ENCODE assay signal across 8 cellular contexts in genomic region chr2:166057363-166058169, GRCh38.
DNase-seq lines count a peak whose midpoint lies in the region; ATAC-seq and TF ChIP-seq lines count a peak whose summit lies in the region.

No MANE protein-coding gene starts in this region.

- H3K4me1 Mint-ChIP-seq in CD8-positive, alpha-beta memory T cell: no peaks in the 10 kb centered on the region

- no peaks in the 10 kb centered on the region for H3K36me3 Mint-ChIP-seq in CD8-positive, alpha-beta memory T cell

- WGBS in heart right ventricle, 2 donors: 10 to 14% methylated on average over 4 of the region's 4 CpGs
- 12 to 16% methylated on average over 4 of the region's 4 CpGs for WGBS in upper lobe of left lung, 2 donors

- no peak overlapping the region for H3K4me3 Mint-ChIP-seq in CD8-positive, alpha-beta memory T cell

- ATAC-seq in heart right ventricle (no peak), Right ventricle myocardium superior (ENCODE audit: poor library complexity) (no peak), upper lobe of left lung (ENCODE audit: low FRiP score in 2 of 2) (no peak), GM18868 (IDR thresholded peaks at IDR 0.05; ENCODE audit: unreplicated experiment) (no peak), HG02885 (IDR thresholded peaks at IDR 0.05; ENCODE audit: poor library complexity, unreplicated experiment) (no peak)

- no peak overlapping the region for H3K4me3 ChIP-seq in heart right ventricle
- H3K4me3 ChIP-seq in fibroblast of pulmonary artery (replicated peaks; ENCODE audit: low read depth, low read length): no peak overlapping the region
- H3K4me3 ChIP-seq in upper lobe of left lung: no peak overlapping the region
- no peak overlapping the region for H3K4me3 ChIP-seq in CD8-positive, alpha-beta memory T cell (ENCODE audit: low read length)

- H3K9me3 Mint-ChIP-seq in CD8-positive, alpha-beta memory T cell: no peaks in the 10 kb centered on the region

- H3K27ac ChIP-seq in heart right ventricle: no peak overlapping the region
- peak overlapping the region in 1 of 4 donors; percentile 37 for H3K27ac ChIP-seq in upper lobe of left lung
- H3K27ac ChIP-seq in CD8-positive, alpha-beta memory T cell (ENCODE audit: low read depth, low read length): no peak overlapping the region

- CTCF ChIA-PET in CD8-positive, alpha-beta memory T cell (lab: Charles Lee): no interaction called here

- no peak for TF ChIP-seq POLR2A in upper lobe of left lung (IDR thresholded peaks at IDR 0.05)

- TF ChIP-seq EP300 in upper lobe of left lung (IDR thresholded peaks at IDR 0.05): peak in 1 of 4 donors; percentile 50

- DNase-seq in heart right ventricle (no peak), Right ventricle myocardium superior (no peak), NOMO-1 treated with DMSO at 0.1 percent for 48 hours (lab: John Stamatoyannopoulos, UW; ENCODE audit: unreplicated experiment) (peak; percentile 14), fibroblast of pulmonary artery (ENCODE audit: low read depth) (peak; percentile 78), upper lobe of left lung (no peak)
- no peak for DNase-seq in CD8-positive, alpha-beta memory T cell

- H3K27me3 Mint-ChIP-seq in CD8-positive, alpha-beta memory T cell: peaks cover 1 to 14% of the 10 kb centered on the region in 2 donors

- peaks cover 0 to 3% (median 0%) of the 10 kb centered on the region in 9 donors for H3K4me1 ChIP-seq in heart right ventricle
- peaks cover 0 to 5% (median 0%) of the 10 kb centered on the region in 4 donors for H3K4me1 ChIP-seq in upper lobe of left lung
- no peaks in the 10 kb centered on the region for H3K4me1 ChIP-seq in CD8-positive, alpha-beta memory T cell (ENCODE audit: insufficient read depth, low read length)

- intact Hi-C loops in heart right ventricle (cut with DNase I): loop anchor here in 4 of 10 donors (5.0 to 10.0 kb wide), 3 partner anchors 70 to 127 kb away; partner anchors contain the start of gene SCN1A (in 3 of the 4)
- intact Hi-C loops in Right ventricle myocardium superior (cut with DNase I): loop anchor here (10.0 kb wide), 1 partner anchor 67 kb away; the partner anchor contains the start of gene SCN1A

- H3K36me3 ChIP-seq in heart right ventricle (no peaks in the 10 kb centered on the region), upper lobe of left lung (no peaks in the 10 kb centered on the region)
- no peaks in the 10 kb centered on the region for H3K36me3 ChIP-seq in CD8-positive, alpha-beta memory T cell (ENCODE audit: insufficient read depth, low read length)

- H3K27ac Mint-ChIP-seq in CD8-positive, alpha-beta memory T cell: no peak overlapping the region

- POLR2A ChIA-PET in CD8-positive, alpha-beta memory T cell (lab: Charles Lee): no interaction called here

- TF ChIP-seq CTCF in heart right ventricle (IDR thresholded peaks at IDR 0.05): peak in 8 of 9 donors; percentile 19 to 67 (median 52)
- peak; percentile 59 for TF ChIP-seq CTCF in fibroblast of pulmonary artery (IDR thresholded peaks at IDR 0.05; ENCODE audit: low read length, missing control alignments)
- TF ChIP-seq CTCF in upper lobe of left lung (IDR thresholded peaks at IDR 0.05): peak in 4 of 6 experiments; percentile 6 to 33 (median 31)

- H3K9me3 ChIP-seq in heart right ventricle: no peaks in the 10 kb centered on the region
- H3K9me3 ChIP-seq in upper lobe of left lung: no peaks in the 10 kb centered on the region
- no peaks in the 10 kb centered on the region for H3K9me3 ChIP-seq in CD8-positive, alpha-beta memory T cell (ENCODE audit: low read length)

- H3K27me3 ChIP-seq in heart right ventricle (no peaks in the 10 kb centered on the region), upper lobe of left lung (no peaks in the 10 kb centered on the region)
- no peaks in the 10 kb centered on the region for H3K27me3 ChIP-seq in CD8-positive, alpha-beta memory T cell (ENCODE audit: insufficient read depth, low read length, poor library complexity, severe bottlenecking)

Comparison
In these comparisons a context has a peak if more than half of its experiments do, and no peak if none do; other contexts are left out.
1. DNase-seq: peak in NOMO-1 treated with DMSO at 0.1 percent for 48 hours (single experiment) and fibroblast of pulmonary artery (single experiment); none in heart right ventricle (0 of 2), Right ventricle myocardium superior (single experiment), upper lobe of left lung (0 of 2) and CD8-positive, alpha-beta memory T cell (0 of 5).
2. Peak in every context shown above with its lines, with median percentiles within 50 percentile points of each other: CTCF ChIP-seq.